In the genomic region with DNA sequence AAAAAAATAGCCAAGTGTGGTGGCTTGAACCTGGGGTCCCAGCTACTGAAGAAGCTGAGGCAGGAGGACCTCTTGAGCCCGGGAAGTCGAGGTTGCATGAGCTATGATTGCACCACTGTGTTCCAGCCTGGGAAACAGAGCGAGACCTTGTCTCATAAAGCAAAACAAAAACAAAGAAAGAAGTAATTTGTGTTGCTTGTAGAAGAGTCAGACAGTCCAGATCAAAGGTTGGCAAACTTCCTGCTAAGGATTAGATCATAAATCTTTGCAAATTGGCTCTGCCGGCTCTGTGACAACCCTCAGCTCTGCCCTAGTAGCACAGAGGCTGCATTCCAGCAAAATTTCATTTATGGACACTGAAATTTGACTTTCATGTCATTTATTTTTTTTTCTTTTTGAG, we compare ENCODE assay signal across 13 cellular contexts. TPM values are rescaled to one million over a fixed set of nuclear protein-coding genes. Genes with fewer than 3 reads are reported as not detected.
DNase-seq lines count a peak whose midpoint lies in the region; ATAC-seq and TF ChIP-seq lines count a peak whose summit lies in the region.
"Had no signal": no experiment of that assay in that cellular context is flagged by ENCODE, and none has a peak within 500 bp of the region (broad histone marks: within the 10 kb centered on the region; RNA-seq: fewer than 3 reads in every experiment).

No MANE protein-coding gene starts in this region.

- no peaks in the 10 kb centered on the region for H3K27me3 ChIP-seq in left ventricle myocardium inferior (ENCODE audit: low read depth)
- H3K27me3 ChIP-seq in brain microvascular endothelial cell (replicated peaks), result no peaks in the 10 kb centered on the region
- no peaks in the 10 kb centered on the region for H3K27me3 ChIP-seq in left lung
- H3K27me3 ChIP-seq in upper lobe of right lung, result no peaks in the 10 kb centered on the region

- in situ Hi-C loops in brain microvascular endothelial cell (cut with HindIII; ENCODE audit: low pct_ligation_motif_present, low sequenced_read_pairs), result no loop called here

- H3K4me3 ChIP-seq in left ventricle myocardium inferior (no peak overlapping the region), brain microvascular endothelial cell (ENCODE audit: low read depth, low read length) (no peak overlapping the region), left lung (no peak overlapping the region), upper lobe of right lung (no peak overlapping the region)

- H3K27ac ChIP-seq in left ventricle myocardium inferior (replicated peaks) (peak overlapping the region; percentile 43), brain microvascular endothelial cell (no peak overlapping the region), left lung (peak overlapping the region; percentile 16 to 77), upper lobe of right lung (peak overlapping the region; percentile 55)

- H3K36me3 ChIP-seq in left ventricle myocardium inferior (peaks cover 99% of the 10 kb centered on the region), brain microvascular endothelial cell (replicated peaks) (peaks cover 79% of the 10 kb centered on the region), left lung (peaks cover 0 to 93% of the 10 kb centered on the region in 2 donors), upper lobe of right lung (peaks cover 77% of the 10 kb centered on the region)

- DNase-seq in left ventricle myocardium inferior, result no peak
- DNase-seq in cardiac septum (ENCODE audit: low spot score), result no peak
- peak; percentile 8 for DNase-seq in brain microvascular endothelial cell
- DNase-seq in left lung, result no peak
- no peak for DNase-seq in upper lobe of right lung
- no peak for DNase-seq in activated naive CD4-positive, alpha-beta T cell (lab: John Stamatoyannopoulos, UW)
- no peak for DNase-seq in T1000 (lab: John Stamatoyannopoulos, UW)
- DNase-seq: activated CD4-positive, alpha-beta T cell treated with anti-CD3 and anti-CD28 coated beads for 4 hours; activated effector memory CD4-positive, alpha-beta T cell treated with anti-CD3 and anti-CD28 coated beads, Interleukin-2, amount 50 U/mL, for 16 hours; natural killer cell; NCI-H2029 treated with DMSO at 0.1 percent for 48 hours; stimulated activated naive CD4-positive, alpha-beta T cell treated with Interleukin-2 at 50 U/mL for 16 hours had no signal

- peak; percentile 26 for ATAC-seq in left lung
- peak; percentile 32 for ATAC-seq in upper lobe of right lung
- ATAC-seq in GM21717 (IDR thresholded peaks at IDR 0.05; ENCODE audit: unreplicated experiment), result no peak

- TF ChIP-seq CTCF in left ventricle myocardium inferior (IDR thresholded peaks at IDR 0.05; ENCODE audit: borderline replicate concordance) (no peak), brain microvascular endothelial cell (IDR thresholded peaks at IDR 0.05; ENCODE audit: low read depth, low read length, missing control alignments) (no peak), left lung (IDR thresholded peaks at IDR 0.05) (no peak), upper lobe of right lung (IDR thresholded peaks at IDR 0.05) (no peak)

- H3K9me3 ChIP-seq in left ventricle myocardium inferior (replicated peaks) (no peaks in the 10 kb centered on the region), left lung (no peaks in the 10 kb centered on the region), upper lobe of right lung (no peaks in the 10 kb centered on the region)

- intact Hi-C loops in left ventricle myocardium inferior (cut with micrococcal nuclease) (no loop called here), cardiac septum (cut with DNase I) (no loop called here), left lung (cut with DNase I) (loop anchor here in 1 of 2 donors (10.0 kb wide), 1 partner anchor 56 kb away; no protein-coding TSS in a partner anchor), upper lobe of right lung (cut with DNase I) (no loop called here)

- H3K4me1 ChIP-seq in left ventricle myocardium inferior (no peaks in the 10 kb centered on the region), left lung (peaks cover 0 to 18% of the 10 kb centered on the region in 2 donors), upper lobe of right lung (peaks cover 9% of the 10 kb centered on the region)

RNA-seq across cellular contexts. Expression of a gene that starts 19.0 kb away (rescaled TPM):
- total RNA-seq in left ventricle myocardium inferior (663 TPM), cardiac septum (619 TPM), left lung (10 to 100 TPM; 75.4 to 82.0 TPM), upper lobe of right lung (89.9 TPM)

RNA-seq across cellular contexts. Expression of a gene that starts 26.7 kb away (rescaled TPM):
- total RNA-seq in left ventricle myocardium inferior (61.6 TPM), cardiac septum (52.6 TPM), left lung (100 to 1,000 TPM; 114 to 159 TPM), upper lobe of right lung (76.8 TPM)

RNA-seq across cellular contexts. Expression of a gene that starts 35.0 kb away (rescaled TPM):
- total RNA-seq in left ventricle myocardium inferior, result 40.9 TPM
- total RNA-seq in cardiac septum, result 42.6 TPM
- total RNA-seq in left lung, result 10 to 100 TPM; 42.9 to 43.3 TPM
- 43.7 TPM for total RNA-seq in upper lobe of right lung

RNA-seq across cellular contexts. Expression of a gene that starts 58.1 kb away (rescaled TPM):
- total RNA-seq in left ventricle myocardium inferior, result 16.2 TPM
- total RNA-seq in cardiac septum, result 18.7 TPM
- total RNA-seq in left lung, result 10 to 100 TPM; 26.8 to 42.3 TPM
- 37.9 TPM for total RNA-seq in upper lobe of right lung
